In the genomic region with DNA sequence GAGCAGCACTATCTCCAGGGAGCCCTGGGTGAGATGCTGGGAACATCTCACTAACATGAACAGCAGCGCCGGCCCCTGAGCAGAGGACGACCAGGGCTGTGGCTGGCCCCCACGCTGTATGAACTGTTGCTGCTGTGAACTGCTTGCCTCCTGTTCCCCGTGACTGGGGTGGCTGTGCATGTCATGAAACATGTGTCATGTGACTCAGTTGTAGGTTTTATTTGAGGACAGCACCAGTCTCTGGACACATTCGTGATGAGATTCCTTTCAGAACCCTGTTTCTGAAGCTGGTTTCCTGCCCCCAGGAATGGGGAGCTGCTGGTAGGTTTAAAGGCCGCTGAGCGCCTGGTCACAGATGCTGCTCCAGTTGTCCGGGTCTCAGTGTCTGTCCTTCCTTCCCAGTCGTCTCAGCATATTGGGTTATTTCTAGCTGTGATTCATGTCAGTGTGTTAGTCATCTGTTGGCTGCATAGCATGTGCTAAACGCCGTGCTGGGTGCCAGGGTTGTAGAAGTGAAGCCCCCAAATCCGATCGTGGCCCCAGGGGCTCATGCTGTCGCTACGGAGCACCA, we compare ENCODE assay signal across 9 cellular contexts.
DNase-seq lines count a peak whose midpoint lies in the region; TF ChIP-seq lines count a peak whose summit lies in the region.
"Had no signal": no experiment of that assay in that cellular context is flagged by ENCODE, and none has a peak within 500 bp of the region (broad histone marks: within the 10 kb centered on the region; RNA-seq: fewer than 3 reads in every experiment).

No MANE protein-coding gene starts in this region.

- no peak overlapping the region for H3K4me3 Mint-ChIP-seq in mesothelial cell of epicardium
- H3K4me3 Mint-ChIP-seq: stimulated activated naive CD8-positive, alpha-beta T cell treated with anti-CD3 and anti-CD28 coated beads, Interleukin-15, Interleukin-2, amounts not matched to agents 100 ng/mL and 50 ng/mL, for 24 hours had no signal

- peaks cover 51% of the 10 kb centered on the region for H3K4me1 ChIP-seq in ACC112 (ENCODE audit: control insufficient read depth, insufficient read depth, low read length, unreplicated experiment)
- peaks cover 33% of the 10 kb centered on the region for H3K4me1 ChIP-seq in PC-9 (replicated peaks; ENCODE audit: insufficient read depth)

- POLR2A ChIA-PET in PC-9 (lab: Charles Lee; ENCODE audit: unreplicated experiment) = no interaction called here

- H3K4me3 ChIP-seq in ACC112 (ENCODE audit: low read depth, low read length) (no peak overlapping the region), PC-9 (no peak overlapping the region)

- no peaks in the 10 kb centered on the region for H3K9me2 ChIP-seq in PC-9 (ENCODE audit: insufficient read depth)

- peak; percentile 31 for DNase-seq in HS-5 (ENCODE audit: low read depth)
- no peak for DNase-seq in mesothelial cell of epicardium (ENCODE audit: low spot score in 2 of 2, unreplicated experiment in 2 of 2)
- DNase-seq in NCI-H1105 (lab: John Stamatoyannopoulos, UW) = no peak
- DNase-seq in G401 (ENCODE audit: low spot score) = no peak
- no peak for DNase-seq in NCI-H1417 (lab: John Stamatoyannopoulos, UW)
- DNase-seq in PC-9 = no peak

- intact Hi-C loops in PC-9 (cut with micrococcal nuclease; ENCODE audit: unreplicated experiment) = loop anchor here (5.0 kb wide), 1 partner anchor 36 kb away; no protein-coding TSS in a partner anchor

- CTCF ChIA-PET in PC-9 (lab: Charles Lee) = interaction anchor here (0.6 kb wide), 1 partner anchor 210 kb away, joined by 3 read pairs; no protein-coding TSS in a partner anchor

- in situ Hi-C loops in G401 (cut with HindIII; ENCODE audit: low sequenced_read_pairs) = no loop called here

- H3K36me3 ChIP-seq in ACC112 (ENCODE audit: insufficient read depth, low read length) (no peaks in the 10 kb centered on the region), PC-9 (ENCODE audit: low read depth) (no peaks in the 10 kb centered on the region)

- TF ChIP-seq CTCF in mesothelial cell of epicardium (IDR thresholded peaks at IDR 0.05; ENCODE audit: unreplicated experiment) (no peak), PC-9 (conservative IDR thresholded peaks at IDR 0.05) (no peak)

- H4K20me1 ChIP-seq in PC-9 (ENCODE audit: insufficient read depth) = no peaks in the 10 kb centered on the region

- no peaks in the 10 kb centered on the region for H3K9me3 ChIP-seq in PC-9 (ENCODE audit: insufficient read depth, low read depth)

- no peaks in the 10 kb centered on the region for H3K9me3 Mint-ChIP-seq in mesothelial cell of epicardium
- H3K9me3 Mint-ChIP-seq: stimulated activated naive CD8-positive, alpha-beta T cell treated with anti-CD3 and anti-CD28 coated beads, Interleukin-15, Interleukin-2, amounts not matched to agents 100 ng/mL and 50 ng/mL, for 24 hours had no signal

- BruUV-seq in PC-9 (replicated peaks; lab: Mats Ljungman, UMichigan) = no TSS peak

- H3K79me2 ChIP-seq in ACC112 (ENCODE audit: control insufficient read depth, insufficient read depth, low read length, unreplicated experiment) (peaks cover 43% of the 10 kb centered on the region), PC-9 (ENCODE audit: low read depth) (peaks cover 9% of the 10 kb centered on the region)

- no peaks in the 10 kb centered on the region for H3K27me3 Mint-ChIP-seq in mesothelial cell of epicardium (ENCODE audit: low read depth)
- H3K27me3 Mint-ChIP-seq: stimulated activated naive CD8-positive, alpha-beta T cell treated with anti-CD3 and anti-CD28 coated beads, Interleukin-15, Interleukin-2, amounts not matched to agents 100 ng/mL and 50 ng/mL, for 24 hours had no signal

- H3K36me3 Mint-ChIP-seq in mesothelial cell of epicardium = peaks cover 2% of the 10 kb centered on the region

- H3K27me3 ChIP-seq in ACC112 (ENCODE audit: insufficient read depth, low read length) (no peaks in the 10 kb centered on the region), PC-9 (ENCODE audit: insufficient read depth, low read depth) (no peaks in the 10 kb centered on the region)

- H3K4me1 Mint-ChIP-seq in mesothelial cell of epicardium = peaks cover 51% of the 10 kb centered on the region

- H3K27ac ChIP-seq in ACC112 (ENCODE audit: low read depth, low read length) = peak overlapping the region; percentile 96
- peak overlapping the region; percentile 74 for H3K27ac ChIP-seq in cingulate gyrus (ENCODE audit: low read depth, low read length)
- no peak overlapping the region for H3K27ac ChIP-seq in PC-9

- no peak overlapping the region for H3K4me2 ChIP-seq in PC-9

- peak overlapping the region; percentile 84 for H3K27ac Mint-ChIP-seq in mesothelial cell of epicardium
- H3K27ac Mint-ChIP-seq: stimulated activated naive CD8-positive, alpha-beta T cell treated with anti-CD3 and anti-CD28 coated beads, Interleukin-15, Interleukin-2, amounts not matched to agents 100 ng/mL and 50 ng/mL, for 24 hours had no signal

- peaks cover 25% of the 10 kb centered on the region; the same call in 1 of the 2 replicates for H3F3A ChIP-seq in PC-9 (ENCODE audit: insufficient read depth, low read depth)

- no peak overlapping the region for H2AFZ ChIP-seq in ACC112 (ENCODE audit: low read length, unreplicated experiment)
- H2AFZ ChIP-seq in PC-9 = no peak overlapping the region
